Comparison of ENCODE assay signal across 7 cellular contexts in genomic region chr3:141575879-141576743, GRCh38.
DNase-seq lines count a peak whose midpoint lies in the region; ATAC-seq, FAIRE-seq and TF ChIP-seq lines count a peak whose summit lies in the region.

No MANE protein-coding gene starts in this region.

- in situ Hi-C loops in K562 (cut with MboI) = no loop called here

- no peak overlapping the region for H3K4me2 ChIP-seq in K562 (ENCODE audit: insufficient read depth, low read length)

- POLR2A ChIA-PET in K562 (lab: Yijun Ruan, JAX) = no interaction called here

- peak; percentile 78 for FAIRE-seq in K562 (lab: Jason Lieb, UNC)

- peak; percentile 66 to 68 for TF ChIP-seq RAD21 in K562 (CRISPR knock-in tag; conservative IDR thresholded peaks at IDR 0.05 in 1 of 2, IDR thresholded peaks at IDR 0.05 in 1 of 2)

- no peaks in the 10 kb centered on the region for H3K79me2 ChIP-seq in K562 (ENCODE audit: control insufficient read depth, insufficient read depth, low read length)

- H3K27ac ChIP-seq in K562 (ENCODE audit: extremely low read depth, low read depth, low read length) (no peak overlapping the region), lower lobe of right lung (no peak overlapping the region)

- BruUV-seq in K562 (replicated peaks; lab: Mats Ljungman, UMichigan) = no TSS peak

- H3K4me1 ChIP-seq in K562 (replicated peaks in 1 of 2; ENCODE audit: control insufficient read depth in 2 of 2, insufficient read depth in 2 of 2, low read length in 2 of 2) = no peaks in the 10 kb centered on the region
- H3K4me1 ChIP-seq in lower lobe of right lung = peaks cover 6% of the 10 kb centered on the region

- H3K9ac ChIP-seq in K562 (ENCODE audit: insufficient read depth in 1 of 2, low read depth in 2 of 2, low read length in 2 of 2) = no peak overlapping the region

- intact Hi-C loops in K562 (cut with micrococcal nuclease) (loop anchor here (1.0 to 10.0 kb wide), 4 partner anchors 68 to 699 kb away; partner anchors contain the start of gene RNF7), lower lobe of right lung (cut with DNase I) (no loop called here)

- no peaks in the 10 kb centered on the region for H4K20me1 ChIP-seq in K562 (replicated peaks; ENCODE audit: control insufficient read depth, insufficient read depth, low read length)

- DNase-seq in DMS53 treated with DMSO at 0.1 percent for 48 hours (lab: John Stamatoyannopoulos, UW; ENCODE audit: unreplicated experiment) (peak; percentile 1), NCI-H2196 (lab: John Stamatoyannopoulos, UW; ENCODE audit: unreplicated experiment) (peak; percentile 45), K562 (ENCODE audit: extremely low read depth in 1 of 4, low spot score in 3 of 4) (peak in 2 of 4 experiments; percentile 10 to 15), lower lobe of right lung (no peak)

- TF ChIP-seq CTCF in K562 (IDR thresholded peaks at IDR 0.05 in 2 of 3, conservative IDR thresholded peaks at IDR 0.05 in 1 of 3; ENCODE audit: insufficient read depth in 2 of 3, low read depth in 1 of 3, low read length in 3 of 3) (peak in 2 of 3 experiments; percentile 19 to 62; a peak in 4 of 6 replicates), lower lobe of right lung (IDR thresholded peaks at IDR 0.05) (peak; percentile 50)

- H3K27me3 ChIP-seq in K562 (ENCODE audit: control insufficient read depth in 2 of 2, insufficient read depth in 2 of 2, low read length in 2 of 2) = no peaks in the 10 kb centered on the region
- H3K27me3 ChIP-seq in lower lobe of right lung (ENCODE audit: low read depth) = no peaks in the 10 kb centered on the region

- peaks cover 53% of the 10 kb centered on the region for H3K36me3 ChIP-seq in K562 (ENCODE audit: control insufficient read depth, insufficient read depth, low read length)
- peaks cover 88% of the 10 kb centered on the region for H3K36me3 ChIP-seq in lower lobe of right lung

- no peak overlapping the region for H3K4me3 ChIP-seq in K562
- H3K4me3 ChIP-seq in lower lobe of right lung = no peak overlapping the region

- peak; percentile 53 for ATAC-seq in GM21576 (IDR thresholded peaks at IDR 0.05; ENCODE audit: unreplicated experiment)
- peak; percentile 83 for ATAC-seq in K562
- peak in 1 of 2 donors; percentile 68 for ATAC-seq in lower lobe of right lung
- no peak for ATAC-seq in GM21526 (IDR thresholded peaks at IDR 0.05; ENCODE audit: low FRiP score, unreplicated experiment)
- no peak for ATAC-seq in HG03196 (IDR thresholded peaks at IDR 0.05; ENCODE audit: unreplicated experiment)

- no peak overlapping the region for H2AFZ ChIP-seq in K562 (ENCODE audit: low read depth, low read length)

- CTCF ChIA-PET in K562 (lab: Yijun Ruan, JAX; ENCODE audit: low intra/inter-chr PET ratio) = interaction anchor here (0.8 to 1.8 kb wide), 2 partner anchors 163 to 422 kb away, joined by 3 to 5 read pairs; no protein-coding TSS in a partner anchor

- no peaks in the 10 kb centered on the region for H3K9me1 ChIP-seq in K562 (ENCODE audit: control insufficient read depth, insufficient read depth, low read length)

- H3K9me3 ChIP-seq in K562 (replicated peaks; ENCODE audit: control insufficient read depth, insufficient read depth, low read depth, low read length) = no peaks in the 10 kb centered on the region
- no peaks in the 10 kb centered on the region for H3K9me3 ChIP-seq in lower lobe of right lung

- TF ChIP-seq POLR2A in K562 (conservative IDR thresholded peaks at IDR 0.05) = no peak

- 78% methylated on average over 13 of the region's 13 CpGs for WGBS in K562 (ENCODE audit: insufficient coverage, low coverage, missing lambda C conversion rate)

- 0 out of 2 replicates have a peak, but pooled peaks have one; percentile 27 for TF ChIP-seq EP300 in K562 (IDR thresholded peaks at IDR 0.05; ENCODE audit: low read length)

TF ChIP-seq in K562, 482 proteins besides CTCF, POLR2A, EP300 and RAD21 (continues in another document):
- TF ChIP-seq NR2F6 (CRISPR knock-in tag; IDR thresholded peaks at IDR 0.05) (no peak), ZMIZ1 (IDR thresholded peaks at IDR 0.05; ENCODE audit: low read depth in 2 of 2, low read length in 2 of 2) (no peak), FOXA3 (CRISPR knock-in tag; conservative IDR thresholded peaks at IDR 0.05 in 1 of 2, IDR thresholded peaks at IDR 0.05 in 1 of 2) (0 out of 4 replicates have a peak, but pooled peaks of 1 of the 2 experiments have one; percentile 10), CEBPG (CRISPR knock-in tag; IDR thresholded peaks at IDR 0.05) (no peak), CEBPG (tag; conservative IDR thresholded peaks at IDR 0.05 in 1 of 2, IDR thresholded peaks at IDR 0.05 in 1 of 2) (peak; percentile 36 to 67; a peak in 3 of 4 replicates), MTF1 (CRISPR knock-in tag; IDR thresholded peaks at IDR 0.05; ENCODE audit: borderline replicate concordance) (no peak), ZNF165 (CRISPR knock-in tag; IDR thresholded peaks at IDR 0.05; ENCODE audit: borderline replicate concordance) (no peak), ZNF224 (CRISPR knock-in tag; IDR thresholded peaks at IDR 0.05) (no peak), TCF7 (IDR thresholded peaks at IDR 0.05; ENCODE audit: borderline replicate concordance) (no peak), E2F4 (CRISPR knock-in tag; IDR thresholded peaks at IDR 0.05; ENCODE audit: low read depth) (no peak), NFRKB (IDR thresholded peaks at IDR 0.05; ENCODE audit: low read depth) (no peak), CREBBP (IDR thresholded peaks at IDR 0.05; ENCODE audit: low read depth, low read length) (no peak), RNF2 (IDR thresholded peaks at IDR 0.05) (no peak), PRDM10 (IDR thresholded peaks at IDR 0.05; ENCODE audit: partially characterized antibody) (no peak), BCOR (IDR thresholded peaks at IDR 0.05) (no peak)

Comparison
In these comparisons a context has a peak if more than half of its experiments do, and no peak if none do; other contexts are left out.
1. ATAC-seq: peak in GM21576 (single experiment) and K562 (single experiment); none in GM21526 (single experiment) and HG03196 (single experiment).